1 cellular context compared by ENCODE assay signal in genomic region chr3:197554562-197555280, GRCh38.
TF ChIP-seq lines count a peak whose summit lies in the region.

No MANE protein-coding gene starts in this region.

TF ChIP-seq in HEK293, 187 proteins besides CTCF, POLR2A, EP300 and RAD21 (continued from another document and continues in another):
- TF ChIP-seq INSM2 (tag by site-specific recombination; IDR thresholded peaks at IDR 0.05) = no peak
- TF ChIP-seq ZNF26 (tag by site-specific recombination; IDR thresholded peaks at IDR 0.05) = no peak
- no peak for TF ChIP-seq PRDM4 (tag by site-specific recombination; IDR thresholded peaks at IDR 0.05)
- no peak for TF ChIP-seq TCF7L2 (IDR thresholded peaks at IDR 0.05; ENCODE audit: borderline replicate concordance, low read depth, low read length)
- TF ChIP-seq ZNF449 (tag by site-specific recombination; IDR thresholded peaks at IDR 0.05) = no peak
- TF ChIP-seq ZNF704 (tag by site-specific recombination; IDR thresholded peaks at IDR 0.05) = no peak
- TF ChIP-seq ZBTB21 (tag by site-specific recombination; IDR thresholded peaks at IDR 0.05) = no peak
- no peak for TF ChIP-seq ZNF10 (tag by site-specific recombination; IDR thresholded peaks at IDR 0.05)
- TF ChIP-seq ZNF132 (tag by site-specific recombination; IDR thresholded peaks at IDR 0.05; ENCODE audit: borderline replicate concordance) = no peak
- no peak for TF ChIP-seq ZNF311 (tag by site-specific recombination; IDR thresholded peaks at IDR 0.05; ENCODE audit: borderline replicate concordance)
- TF ChIP-seq ZNF623 (tag by site-specific recombination; IDR thresholded peaks at IDR 0.05) = no peak
- TF ChIP-seq ZBTB26 (tag by site-specific recombination; optimal IDR thresholded peaks at IDR 0.05) = peak; percentile 85
- no peak for TF ChIP-seq SCRT1 (tag by site-specific recombination; IDR thresholded peaks at IDR 0.05; ENCODE audit: borderline replicate concordance)
- TF ChIP-seq MEIS1 (CRISPR knock-in tag; IDR thresholded peaks at IDR 0.05; ENCODE audit: borderline replicate concordance) = no peak
- TF ChIP-seq ZNF266 (tag by site-specific recombination; IDR thresholded peaks at IDR 0.05; ENCODE audit: low read depth) = no peak
- no peak for TF ChIP-seq TRIM28 (IDR thresholded peaks at IDR 0.05; ENCODE audit: borderline replicate concordance, low read length)
- TF ChIP-seq REST (tag by site-specific recombination; IDR thresholded peaks at IDR 0.05) = peak; percentile 88
- TF ChIP-seq ZNF626 (tag by site-specific recombination; IDR thresholded peaks at IDR 0.05) = no peak
- peak; percentile 61; the same call in 1 of the 2 replicates for TF ChIP-seq GLIS2 (tag by site-specific recombination; IDR thresholded peaks at IDR 0.05)
- TF ChIP-seq ZBTB20 (tag by site-specific recombination; IDR thresholded peaks at IDR 0.05) = no peak
- TF ChIP-seq ZNF792 (tag by site-specific recombination; IDR thresholded peaks at IDR 0.05) = no peak
- TF ChIP-seq ZNF175 (tag by site-specific recombination; IDR thresholded peaks at IDR 0.05) = no peak
- TF ChIP-seq SALL2 (tag by site-specific recombination; IDR thresholded peaks at IDR 0.05; ENCODE audit: borderline replicate concordance) = no peak
- TF ChIP-seq ZNF555 (tag by site-specific recombination; conservative IDR thresholded peaks at IDR 0.05) = no peak
- TF ChIP-seq ZNF580 (tag by site-specific recombination; IDR thresholded peaks at IDR 0.05) = peak; percentile 28; the same call in 1 of the 2 replicates
- no peak for TF ChIP-seq ZSCAN5A (tag by site-specific recombination; IDR thresholded peaks at IDR 0.05)
- no peak for TF ChIP-seq YY2 (tag by site-specific recombination; IDR thresholded peaks at IDR 0.05)
- no peak for TF ChIP-seq ZNF423 (tag by site-specific recombination; IDR thresholded peaks at IDR 0.05)
- TF ChIP-seq ZNF768 (tag by site-specific recombination; IDR thresholded peaks at IDR 0.05) = no peak
- TF ChIP-seq EGR2 (tag by site-specific recombination; IDR thresholded peaks at IDR 0.05; ENCODE audit: low read depth) = no peak
- TF ChIP-seq ZSCAN18 (tag by site-specific recombination; IDR thresholded peaks at IDR 0.05) = no peak
- TF ChIP-seq AEBP2 (tag by site-specific recombination; IDR thresholded peaks at IDR 0.05; ENCODE audit: borderline replicate concordance) = no peak
- TF ChIP-seq ZNF292 (tag by site-specific recombination; IDR thresholded peaks at IDR 0.05; ENCODE audit: borderline replicate concordance, low read depth) = no peak
- TF ChIP-seq IKZF3 (tag by site-specific recombination; IDR thresholded peaks at IDR 0.05) = no peak
- 0 out of 2 replicates have a peak, but pooled peaks have one; percentile 77 for TF ChIP-seq ZNF223 (tag by site-specific recombination; IDR thresholded peaks at IDR 0.05)
- TF ChIP-seq ZNF248 (tag by site-specific recombination; IDR thresholded peaks at IDR 0.05) = no peak
- TF ChIP-seq FEZF1 (tag by site-specific recombination; IDR thresholded peaks at IDR 0.05) = no peak
- peak; percentile 55; the same call in 1 of the 2 replicates for TF ChIP-seq ZNF777 (tag by site-specific recombination; IDR thresholded peaks at IDR 0.05; ENCODE audit: borderline replicate concordance)
- no peak for TF ChIP-seq RBAK (tag by site-specific recombination; IDR thresholded peaks at IDR 0.05)
- TF ChIP-seq ZNF214 (tag by site-specific recombination; IDR thresholded peaks at IDR 0.05; ENCODE audit: borderline replicate concordance) = no peak
- no peak for TF ChIP-seq ZNF544 (tag by site-specific recombination; IDR thresholded peaks at IDR 0.05)
- peak; percentile 73 for TF ChIP-seq ZNF341 (tag by site-specific recombination; IDR thresholded peaks at IDR 0.05; ENCODE audit: low read depth)
- no peak for TF ChIP-seq ZNF776 (tag by site-specific recombination; IDR thresholded peaks at IDR 0.05; ENCODE audit: borderline replicate concordance)
- TF ChIP-seq ZNF585B (tag by site-specific recombination; IDR thresholded peaks at IDR 0.05) = no peak
